ENCODE assay signal across 1 cellular context in the genomic region with DNA sequence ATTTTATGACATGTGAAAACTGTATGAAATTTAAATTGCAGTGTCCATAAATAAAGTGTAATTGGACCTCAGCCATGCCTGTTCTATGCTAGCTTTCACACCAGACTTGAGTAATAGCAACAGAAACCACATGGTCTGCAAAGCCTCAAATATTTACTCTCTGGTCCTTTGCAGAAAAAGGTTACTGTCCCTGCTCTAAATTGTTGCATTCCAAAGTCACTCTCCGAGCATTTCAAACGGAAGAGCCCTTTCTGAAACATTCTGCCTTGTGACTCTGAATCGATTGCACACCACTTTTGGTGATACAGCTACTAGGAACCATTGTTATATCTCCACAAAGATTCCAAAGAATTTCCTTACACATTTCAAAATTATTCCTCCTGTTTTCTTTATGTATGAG.
TF ChIP-seq lines count a peak whose summit lies in the region.

No MANE protein-coding gene starts in this region.

TF ChIP-seq in HepG2, 621 proteins besides CTCF, POLR2A, EP300 and RAD21 (continued from another document and continues in another):
- TF ChIP-seq AHR (CRISPR knock-in tag; IDR thresholded peaks at IDR 0.05) (no peak; the same call in 1 of the 2 replicates), FOXP1 (IDR thresholded peaks at IDR 0.05) (no peak), FOXP1 (CRISPR knock-in tag; IDR thresholded peaks at IDR 0.05) (peak; percentile 82), FOXA1 (IDR thresholded peaks at IDR 0.05) (no peak), FOXA1 (CRISPR knock-in tag; IDR thresholded peaks at IDR 0.05) (peak; percentile 73), ZFP36L2 (CRISPR knock-in tag; IDR thresholded peaks at IDR 0.05) (no peak), ZNF761 (CRISPR knock-in tag; conservative IDR thresholded peaks at IDR 0.05) (no peak), ZNF232 (CRISPR knock-in tag; IDR thresholded peaks at IDR 0.05; ENCODE audit: borderline replicate concordance) (peak; percentile 19; the same call in 1 of the 2 replicates), ZIK1 (CRISPR knock-in tag; IDR thresholded peaks at IDR 0.05; ENCODE audit: borderline replicate concordance, low read depth) (no peak), ZNF546 (CRISPR knock-in tag; conservative IDR thresholded peaks at IDR 0.05) (no peak), HDAC1 (CRISPR knock-in tag; IDR thresholded peaks at IDR 0.05) (peak; percentile 35; the same call in 1 of the 2 replicates), CCDC6 (CRISPR knock-in tag; IDR thresholded peaks at IDR 0.05) (peak; percentile 49; the same call in 1 of the 2 replicates), TCF7L2 (IDR thresholded peaks at IDR 0.05; ENCODE audit: low read depth, low read length) (no peak), GABPB1 (CRISPR knock-in tag; IDR thresholded peaks at IDR 0.05) (peak; percentile 23; the same call in 1 of the 2 replicates), FOSL2 (CRISPR knock-in tag; IDR thresholded peaks at IDR 0.05) (peak; percentile 33; the same call in 1 of the 2 replicates), MTA1 (CRISPR knock-in tag; IDR thresholded peaks at IDR 0.05; ENCODE audit: borderline replicate concordance) (no peak), FOXK1 (CRISPR knock-in tag; IDR thresholded peaks at IDR 0.05; ENCODE audit: borderline replicate concordance, low read depth) (peak; percentile 60; the same call in 1 of the 2 replicates), CHD2 (IDR thresholded peaks at IDR 0.05; ENCODE audit: low read depth, low read length) (no peak), ZNF558 (CRISPR knock-in tag; IDR thresholded peaks at IDR 0.05; ENCODE audit: borderline replicate concordance) (no peak), ZSCAN29 (CRISPR knock-in tag; conservative IDR thresholded peaks at IDR 0.05) (no peak), NKX3-1 (CRISPR knock-in tag; IDR thresholded peaks at IDR 0.05) (no peak), ZNF644 (CRISPR knock-in tag; IDR thresholded peaks at IDR 0.05; ENCODE audit: low read depth) (peak; percentile 53), NR1H2 (CRISPR knock-in tag; IDR thresholded peaks at IDR 0.05; ENCODE audit: borderline replicate concordance, low read depth) (no peak), IKZF4 (CRISPR knock-in tag; IDR thresholded peaks at IDR 0.05; ENCODE audit: borderline replicate concordance, low read depth, not compliant biosample characterization) (no peak), ZNF891 (CRISPR knock-in tag; IDR thresholded peaks at IDR 0.05) (no peak), ZFP37 (CRISPR knock-in tag; IDR thresholded peaks at IDR 0.05; ENCODE audit: borderline replicate concordance) (no peak), ETV5 (CRISPR knock-in tag; IDR thresholded peaks at IDR 0.05; ENCODE audit: borderline replicate concordance) (peak; percentile 88), ZNF10 (CRISPR knock-in tag; IDR thresholded peaks at IDR 0.05; ENCODE audit: borderline replicate concordance, low read depth) (no peak), RFX3 (CRISPR knock-in tag; IDR thresholded peaks at IDR 0.05) (no peak)
- TF ChIP-seq, protein P1, sequence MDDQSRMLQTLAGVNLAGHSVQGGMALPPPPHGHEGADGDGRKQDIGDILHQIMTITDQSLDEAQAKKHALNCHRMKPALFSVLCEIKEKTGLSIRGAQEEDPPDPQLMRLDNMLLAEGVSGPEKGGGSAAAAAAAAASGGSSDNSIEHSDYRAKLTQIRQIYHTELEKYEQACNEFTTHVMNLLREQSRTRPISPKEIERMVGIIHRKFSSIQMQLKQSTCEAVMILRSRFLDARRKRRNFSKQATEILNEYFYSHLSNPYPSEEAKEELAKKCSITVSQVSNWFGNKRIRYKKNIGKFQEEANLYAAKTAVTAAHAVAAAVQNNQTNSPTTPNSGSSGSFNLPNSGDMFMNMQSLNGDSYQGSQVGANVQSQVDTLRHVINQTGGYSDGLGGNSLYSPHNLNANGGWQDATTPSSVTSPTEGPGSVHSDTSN (CRISPR knock-in tag; IDR thresholded peaks at IDR 0.05; ENCODE audit: borderline replicate concordance) = no peak
- TF ChIP-seq, protein P2, sequence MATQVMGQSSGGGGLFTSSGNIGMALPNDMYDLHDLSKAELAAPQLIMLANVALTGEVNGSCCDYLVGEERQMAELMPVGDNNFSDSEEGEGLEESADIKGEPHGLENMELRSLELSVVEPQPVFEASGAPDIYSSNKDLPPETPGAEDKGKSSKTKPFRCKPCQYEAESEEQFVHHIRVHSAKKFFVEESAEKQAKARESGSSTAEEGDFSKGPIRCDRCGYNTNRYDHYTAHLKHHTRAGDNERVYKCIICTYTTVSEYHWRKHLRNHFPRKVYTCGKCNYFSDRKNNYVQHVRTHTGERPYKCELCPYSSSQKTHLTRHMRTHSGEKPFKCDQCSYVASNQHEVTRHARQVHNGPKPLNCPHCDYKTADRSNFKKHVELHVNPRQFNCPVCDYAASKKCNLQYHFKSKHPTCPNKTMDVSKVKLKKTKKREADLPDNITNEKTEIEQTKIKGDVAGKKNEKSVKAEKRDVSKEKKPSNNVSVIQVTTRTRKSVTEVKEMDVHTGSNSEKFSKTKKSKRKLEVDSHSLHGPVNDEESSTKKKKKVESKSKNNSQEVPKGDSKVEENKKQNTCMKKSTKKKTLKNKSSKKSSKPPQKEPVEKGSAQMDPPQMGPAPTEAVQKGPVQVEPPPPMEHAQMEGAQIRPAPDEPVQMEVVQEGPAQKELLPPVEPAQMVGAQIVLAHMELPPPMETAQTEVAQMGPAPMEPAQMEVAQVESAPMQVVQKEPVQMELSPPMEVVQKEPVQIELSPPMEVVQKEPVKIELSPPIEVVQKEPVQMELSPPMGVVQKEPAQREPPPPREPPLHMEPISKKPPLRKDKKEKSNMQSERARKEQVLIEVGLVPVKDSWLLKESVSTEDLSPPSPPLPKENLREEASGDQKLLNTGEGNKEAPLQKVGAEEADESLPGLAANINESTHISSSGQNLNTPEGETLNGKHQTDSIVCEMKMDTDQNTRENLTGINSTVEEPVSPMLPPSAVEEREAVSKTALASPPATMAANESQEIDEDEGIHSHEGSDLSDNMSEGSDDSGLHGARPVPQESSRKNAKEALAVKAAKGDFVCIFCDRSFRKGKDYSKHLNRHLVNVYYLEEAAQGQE (IDR thresholded peaks at IDR 0.05; ENCODE audit: borderline replicate concordance in 1 of 2, low read depth in 1 of 2, low read length in 2 of 2) = 0 out of 4 replicates have a peak, but pooled peaks of 1 of the 2 experiments have one; percentile 32
- TF ChIP-seq, protein P3, sequence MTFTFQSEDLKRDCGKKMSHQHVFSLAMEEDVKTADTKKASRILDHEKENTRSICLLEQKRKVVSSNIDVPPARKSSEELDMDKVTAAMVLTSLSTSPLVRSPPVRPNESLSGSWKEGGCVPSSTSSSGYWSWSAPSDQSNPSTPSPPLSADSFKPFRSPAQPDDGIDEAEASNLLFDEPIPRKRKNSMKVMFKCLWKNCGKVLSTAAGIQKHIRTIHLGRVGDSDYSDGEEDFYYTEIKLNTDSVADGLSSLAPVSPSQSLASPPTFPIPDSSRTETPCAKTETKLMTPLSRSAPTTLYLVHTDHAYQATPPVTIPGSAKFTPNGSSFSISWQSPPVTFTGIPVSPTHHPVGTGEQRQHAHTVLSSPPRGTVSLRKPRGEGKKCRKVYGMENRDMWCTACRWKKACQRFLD (CRISPR knock-in tag; IDR thresholded peaks at IDR 0.05; ENCODE audit: borderline replicate concordance) = no peak
- TF ChIP-seq, protein P4, sequence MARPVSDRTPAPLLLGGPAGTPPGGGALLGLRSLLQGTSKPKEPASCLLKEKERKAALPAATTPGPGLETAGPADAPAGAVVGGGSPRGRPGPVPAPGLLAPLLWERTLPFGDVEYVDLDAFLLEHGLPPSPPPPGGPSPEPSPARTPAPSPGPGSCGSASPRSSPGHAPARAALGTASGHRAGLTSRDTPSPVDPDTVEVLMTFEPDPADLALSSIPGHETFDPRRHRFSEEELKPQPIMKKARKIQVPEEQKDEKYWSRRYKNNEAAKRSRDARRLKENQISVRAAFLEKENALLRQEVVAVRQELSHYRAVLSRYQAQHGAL (CRISPR knock-in tag; IDR thresholded peaks at IDR 0.05; ENCODE audit: not compliant biosample characterization) = no peak
- TF ChIP-seq, protein P5, sequence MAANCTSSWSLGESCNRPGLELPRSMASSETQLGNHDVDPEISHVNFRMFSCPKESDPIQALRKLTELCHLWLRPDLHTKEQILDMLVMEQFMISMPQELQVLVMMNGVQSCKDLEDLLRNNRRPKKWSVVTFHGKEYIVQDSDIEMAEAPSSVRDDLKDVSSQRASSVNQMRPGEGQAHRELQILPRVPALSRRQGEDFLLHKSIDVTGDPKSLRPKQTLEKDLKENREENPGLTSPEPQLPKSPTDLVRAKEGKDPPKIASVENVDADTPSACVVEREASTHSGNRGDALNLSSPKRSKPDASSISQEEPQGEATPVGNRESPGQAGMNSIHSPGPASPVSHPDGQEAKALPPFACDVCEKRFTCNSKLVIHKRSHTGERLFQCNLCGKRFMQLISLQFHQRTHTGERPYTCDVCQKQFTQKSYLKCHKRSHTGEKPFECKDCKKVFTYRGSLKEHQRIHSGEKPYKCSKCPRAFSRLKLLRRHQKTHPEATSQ (CRISPR knock-in tag; IDR thresholded peaks at IDR 0.05; ENCODE audit: borderline replicate concordance) = no peak; the same call in 1 of the 2 replicates
- TF ChIP-seq, protein P6, sequence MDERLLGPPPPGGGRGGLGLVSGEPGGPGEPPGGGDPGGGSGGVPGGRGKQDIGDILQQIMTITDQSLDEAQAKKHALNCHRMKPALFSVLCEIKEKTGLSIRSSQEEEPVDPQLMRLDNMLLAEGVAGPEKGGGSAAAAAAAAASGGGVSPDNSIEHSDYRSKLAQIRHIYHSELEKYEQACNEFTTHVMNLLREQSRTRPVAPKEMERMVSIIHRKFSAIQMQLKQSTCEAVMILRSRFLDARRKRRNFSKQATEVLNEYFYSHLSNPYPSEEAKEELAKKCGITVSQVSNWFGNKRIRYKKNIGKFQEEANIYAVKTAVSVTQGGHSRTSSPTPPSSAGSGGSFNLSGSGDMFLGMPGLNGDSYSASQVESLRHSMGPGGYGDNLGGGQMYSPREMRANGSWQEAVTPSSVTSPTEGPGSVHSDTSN (CRISPR knock-in tag; IDR thresholded peaks at IDR 0.05) = no peak
- TF ChIP-seq, protein P7, sequence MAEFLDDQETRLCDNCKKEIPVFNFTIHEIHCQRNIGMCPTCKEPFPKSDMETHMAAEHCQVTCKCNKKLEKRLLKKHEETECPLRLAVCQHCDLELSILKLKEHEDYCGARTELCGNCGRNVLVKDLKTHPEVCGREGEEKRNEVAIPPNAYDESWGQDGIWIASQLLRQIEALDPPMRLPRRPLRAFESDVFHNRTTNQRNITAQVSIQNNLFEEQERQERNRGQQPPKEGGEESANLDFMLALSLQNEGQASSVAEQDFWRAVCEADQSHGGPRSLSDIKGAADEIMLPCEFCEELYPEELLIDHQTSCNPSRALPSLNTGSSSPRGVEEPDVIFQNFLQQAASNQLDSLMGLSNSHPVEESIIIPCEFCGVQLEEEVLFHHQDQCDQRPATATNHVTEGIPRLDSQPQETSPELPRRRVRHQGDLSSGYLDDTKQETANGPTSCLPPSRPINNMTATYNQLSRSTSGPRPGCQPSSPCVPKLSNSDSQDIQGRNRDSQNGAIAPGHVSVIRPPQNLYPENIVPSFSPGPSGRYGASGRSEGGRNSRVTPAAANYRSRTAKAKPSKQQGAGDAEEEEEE (CRISPR knock-in tag; IDR thresholded peaks at IDR 0.05; ENCODE audit: borderline replicate concordance) = no peak
- TF ChIP-seq, protein P8, sequence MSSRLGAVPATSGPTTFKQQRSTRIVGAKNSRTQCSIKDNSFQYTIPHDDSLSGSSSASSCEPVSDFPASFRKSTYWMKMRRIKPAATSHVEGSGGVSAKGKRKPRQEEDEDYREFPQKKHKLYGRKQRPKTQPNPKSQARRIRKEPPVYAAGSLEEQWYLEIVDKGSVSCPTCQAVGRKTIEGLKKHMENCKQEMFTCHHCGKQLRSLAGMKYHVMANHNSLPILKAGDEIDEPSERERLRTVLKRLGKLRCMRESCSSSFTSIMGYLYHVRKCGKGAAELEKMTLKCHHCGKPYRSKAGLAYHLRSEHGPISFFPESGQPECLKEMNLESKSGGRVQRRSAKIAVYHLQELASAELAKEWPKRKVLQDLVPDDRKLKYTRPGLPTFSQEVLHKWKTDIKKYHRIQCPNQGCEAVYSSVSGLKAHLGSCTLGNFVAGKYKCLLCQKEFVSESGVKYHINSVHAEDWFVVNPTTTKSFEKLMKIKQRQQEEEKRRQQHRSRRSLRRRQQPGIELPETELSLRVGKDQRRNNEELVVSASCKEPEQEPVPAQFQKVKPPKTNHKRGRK (CRISPR knock-in tag; IDR thresholded peaks at IDR 0.05) = no peak
- TF ChIP-seq, protein P9, sequence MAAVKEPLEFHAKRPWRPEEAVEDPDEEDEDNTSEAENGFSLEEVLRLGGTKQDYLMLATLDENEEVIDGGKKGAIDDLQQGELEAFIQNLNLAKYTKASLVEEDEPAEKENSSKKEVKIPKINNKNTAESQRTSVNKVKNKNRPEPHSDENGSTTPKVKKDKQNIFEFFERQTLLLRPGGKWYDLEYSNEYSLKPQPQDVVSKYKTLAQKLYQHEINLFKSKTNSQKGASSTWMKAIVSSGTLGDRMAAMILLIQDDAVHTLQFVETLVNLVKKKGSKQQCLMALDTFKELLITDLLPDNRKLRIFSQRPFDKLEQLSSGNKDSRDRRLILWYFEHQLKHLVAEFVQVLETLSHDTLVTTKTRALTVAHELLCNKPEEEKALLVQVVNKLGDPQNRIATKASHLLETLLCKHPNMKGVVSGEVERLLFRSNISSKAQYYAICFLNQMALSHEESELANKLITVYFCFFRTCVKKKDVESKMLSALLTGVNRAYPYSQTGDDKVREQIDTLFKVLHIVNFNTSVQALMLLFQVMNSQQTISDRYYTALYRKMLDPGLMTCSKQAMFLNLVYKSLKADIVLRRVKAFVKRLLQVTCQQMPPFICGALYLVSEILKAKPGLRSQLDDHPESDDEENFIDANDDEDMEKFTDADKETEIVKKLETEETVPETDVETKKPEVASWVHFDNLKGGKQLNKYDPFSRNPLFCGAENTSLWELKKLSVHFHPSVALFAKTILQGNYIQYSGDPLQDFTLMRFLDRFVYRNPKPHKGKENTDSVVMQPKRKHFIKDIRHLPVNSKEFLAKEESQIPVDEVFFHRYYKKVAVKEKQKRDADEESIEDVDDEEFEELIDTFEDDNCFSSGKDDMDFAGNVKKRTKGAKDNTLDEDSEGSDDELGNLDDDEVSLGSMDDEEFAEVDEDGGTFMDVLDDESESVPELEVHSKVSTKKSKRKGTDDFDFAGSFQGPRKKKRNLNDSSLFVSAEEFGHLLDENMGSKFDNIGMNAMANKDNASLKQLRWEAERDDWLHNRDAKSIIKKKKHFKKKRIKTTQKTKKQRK (IDR thresholded peaks at IDR 0.05; ENCODE audit: low read length) = no peak
- TF ChIP-seq, protein P10, sequence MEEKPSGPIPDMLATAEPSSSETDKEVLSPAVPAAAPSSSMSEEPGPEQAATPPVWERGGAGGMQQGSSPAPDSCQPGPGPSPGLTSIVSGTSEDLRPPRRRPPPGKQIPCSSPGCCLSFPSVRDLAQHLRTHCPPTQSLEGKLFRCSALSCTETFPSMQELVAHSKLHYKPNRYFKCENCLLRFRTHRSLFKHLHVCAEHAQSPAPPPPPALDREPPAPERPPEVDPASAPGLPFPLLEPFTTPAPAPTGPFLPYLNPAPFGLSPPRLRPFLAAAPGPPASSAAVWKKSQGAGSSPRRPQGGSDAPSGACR (CRISPR knock-in tag; IDR thresholded peaks at IDR 0.05) = no peak
- TF ChIP-seq, protein P11, sequence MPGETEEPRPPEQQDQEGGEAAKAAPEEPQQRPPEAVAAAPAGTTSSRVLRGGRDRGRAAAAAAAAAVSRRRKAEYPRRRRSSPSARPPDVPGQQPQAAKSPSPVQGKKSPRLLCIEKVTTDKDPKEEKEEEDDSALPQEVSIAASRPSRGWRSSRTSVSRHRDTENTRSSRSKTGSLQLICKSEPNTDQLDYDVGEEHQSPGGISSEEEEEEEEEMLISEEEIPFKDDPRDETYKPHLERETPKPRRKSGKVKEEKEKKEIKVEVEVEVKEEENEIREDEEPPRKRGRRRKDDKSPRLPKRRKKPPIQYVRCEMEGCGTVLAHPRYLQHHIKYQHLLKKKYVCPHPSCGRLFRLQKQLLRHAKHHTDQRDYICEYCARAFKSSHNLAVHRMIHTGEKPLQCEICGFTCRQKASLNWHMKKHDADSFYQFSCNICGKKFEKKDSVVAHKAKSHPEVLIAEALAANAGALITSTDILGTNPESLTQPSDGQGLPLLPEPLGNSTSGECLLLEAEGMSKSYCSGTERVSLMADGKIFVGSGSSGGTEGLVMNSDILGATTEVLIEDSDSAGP (CRISPR knock-in tag; IDR thresholded peaks at IDR 0.05; ENCODE audit: borderline replicate concordance) = no peak
